In genomic region chr3:186783731-186784515, GRCh38 we compare ENCODE assay signal across 1 cellular context.
A peak's percentile ranks its signal among the peaks of the same experiment; 100 is the strongest.
TF ChIP-seq lines count a peak whose summit lies in the region.

No MANE protein-coding gene starts in this region.

TF ChIP-seq in HepG2, 621 proteins besides CTCF, POLR2A, EP300 and RAD21 (continued from another document):
- TF ChIP-seq ZNF609 (CRISPR knock-in tag; IDR thresholded peaks at IDR 0.05; ENCODE audit: borderline replicate concordance) (peak; percentile 57; the same call in 1 of the 2 replicates), ATF5 (CRISPR knock-in tag; IDR thresholded peaks at IDR 0.05; ENCODE audit: low read depth) (peak; percentile 78; the same call in 1 of the 2 replicates), MXD3 (CRISPR knock-in tag; IDR thresholded peaks at IDR 0.05) (0 out of 2 replicates have a peak, but pooled peaks have one; percentile 13), YEATS4 (CRISPR knock-in tag; IDR thresholded peaks at IDR 0.05; ENCODE audit: borderline replicate concordance) (peak; percentile 13), BHLHE40 (IDR thresholded peaks at IDR 0.05; ENCODE audit: low read length) (no peak), ZNF691 (CRISPR knock-in tag; IDR thresholded peaks at IDR 0.05; ENCODE audit: borderline replicate concordance, low read depth) (peak; percentile 60; the same call in 1 of the 2 replicates), MBD4 (IDR thresholded peaks at IDR 0.05; ENCODE audit: borderline replicate concordance, low read length) (peak; percentile 14; the same call in 1 of the 2 replicates), TGIF2 (CRISPR knock-in tag; IDR thresholded peaks at IDR 0.05) (peak; percentile 24; the same call in 1 of the 2 replicates), ZNF550 (CRISPR knock-in tag; IDR thresholded peaks at IDR 0.05; ENCODE audit: borderline replicate concordance) (no peak), PLSCR1 (CRISPR knock-in tag; IDR thresholded peaks at IDR 0.05; ENCODE audit: borderline replicate concordance) (peak; percentile 81; the same call in 1 of the 2 replicates), SRSF1 (optimal IDR thresholded peaks at IDR 0.05; ENCODE audit: low read depth, low read length) (peak; percentile 57), ZNF768 (CRISPR knock-in tag; IDR thresholded peaks at IDR 0.05) (peak; percentile 52; the same call in 1 of the 2 replicates), ETV5 (CRISPR knock-in tag; IDR thresholded peaks at IDR 0.05; ENCODE audit: borderline replicate concordance) (0 out of 2 replicates have a peak, but pooled peaks have one; percentile 17)
